Comparison of ENCODE assay signal across 8 cellular contexts in genomic region chr1:24920155-24920925, GRCh38. TPM values are rescaled to one million over a fixed set of nuclear protein-coding genes. Genes with fewer than 3 reads are reported as not detected.
A peak's percentile ranks its signal among the peaks of the same experiment; 100 is the strongest.
DNase-seq lines count a peak whose midpoint lies in the region; ATAC-seq and TF ChIP-seq lines count a peak whose summit lies in the region.

No MANE protein-coding gene starts in this region.

- H3K9me2 ChIP-seq in MM.1S (replicated peaks; ENCODE audit: insufficient read depth, low read length) = no peaks in the 10 kb centered on the region

- H3K4me1 ChIP-seq in mesenchymal stem cell (ENCODE audit: control insufficient read depth, insufficient read depth, low read depth, low read length) = peaks cover 9% of the 10 kb centered on the region
- no peaks in the 10 kb centered on the region for H3K4me1 ChIP-seq in aorta (ENCODE audit: control insufficient read depth in 1 of 2, insufficient read depth in 2 of 2, low read length in 2 of 2)
- 0 out of 2 replicates have a peak, but pooled peaks cover 3% of the 10 kb centered on the region for H3K4me1 ChIP-seq in MM.1S (ENCODE audit: low read length)

- H3K9me3 ChIP-seq in mesenchymal stem cell (ENCODE audit: control insufficient read depth, low read length) (no peaks in the 10 kb centered on the region), aorta (ENCODE audit: control insufficient read depth, low read length) (no peaks in the 10 kb centered on the region), MM.1S (replicated peaks; ENCODE audit: insufficient read depth, low read length) (no peaks in the 10 kb centered on the region)

- intact Hi-C loops in aorta (cut with DNase I) = no loop called here

- ATAC-seq in activated CD8-positive, alpha-beta T cell treated with anti-CD3 and anti-CD28 coated beads, Interleukin-2, amount 10 ng/mL, durations not matched to agents 7 days and 5 days = no peak
- ATAC-seq in aorta (ENCODE audit: low FRiP score) = no peak

- peak overlapping the region in 1 of 2 experiments; percentile 71 for H3K4me3 ChIP-seq in mesenchymal stem cell (ENCODE audit: insufficient read depth in 1 of 2, low read depth in 1 of 2, low read length in 2 of 2)
- no peak overlapping the region for H3K4me3 ChIP-seq in aorta (ENCODE audit: low read length in 2 of 2)
- H3K4me3 ChIP-seq in MM.1S (ENCODE audit: low read length) = no peak overlapping the region

- no peak overlapping the region for H2BK5ac ChIP-seq in mesenchymal stem cell (ENCODE audit: low read depth, low read length, poor library complexity, severe bottlenecking)

- H2AK5ac ChIP-seq in mesenchymal stem cell (ENCODE audit: low read length, severe bottlenecking) = no peak overlapping the region

- H3K23ac ChIP-seq in mesenchymal stem cell (ENCODE audit: low read length in 2 of 2) = no peak overlapping the region

- H3K27me3 Mint-ChIP-seq in activated CD8-positive, alpha-beta T cell treated with anti-CD3 and anti-CD28 coated beads, Interleukin-2, amount 10 ng/mL, durations not matched to agents 7 days and 5 days (ENCODE audit: low read depth) = no peaks in the 10 kb centered on the region

- H3K4me2 ChIP-seq in mesenchymal stem cell (ENCODE audit: low read length, poor library complexity, severe bottlenecking) (no peak overlapping the region), MM.1S (ENCODE audit: low read depth, low read length) (no peak overlapping the region)

- peaks cover 95% of the 10 kb centered on the region for H3K4me1 Mint-ChIP-seq in activated CD8-positive, alpha-beta T cell treated with anti-CD3 and anti-CD28 coated beads, Interleukin-2, amount 10 ng/mL, durations not matched to agents 7 days and 5 days (ENCODE audit: low read depth)

- no peak overlapping the region for H4K8ac ChIP-seq in mesenchymal stem cell (ENCODE audit: low read length)

- no peak overlapping the region for H4K91ac ChIP-seq in mesenchymal stem cell (ENCODE audit: low read length)

- no peak overlapping the region for H3K14ac ChIP-seq in mesenchymal stem cell (ENCODE audit: low read length in 2 of 2)

- 93% methylated on average over 16 of the region's 19 CpGs for WGBS in mesenchymal stem cell
- WGBS in aorta, 2 donors = 31 to 34% methylated on average over 19 of the region's 19 CpGs

- no peak for TF ChIP-seq CTCF in MM.1S (IDR thresholded peaks at IDR 0.05; ENCODE audit: low read length)

- H2BK120ac ChIP-seq in mesenchymal stem cell (ENCODE audit: low read depth, low read length) = no peak overlapping the region

- H4K20me1 ChIP-seq in MM.1S (ENCODE audit: insufficient read depth, low read length) = peaks cover 6% of the 10 kb centered on the region

- peak overlapping the region; percentile 39 for H3K27ac Mint-ChIP-seq in activated CD8-positive, alpha-beta T cell treated with anti-CD3 and anti-CD28 coated beads, Interleukin-2, amount 10 ng/mL, durations not matched to agents 7 days and 5 days

- no peaks in the 10 kb centered on the region for H3K36me3 ChIP-seq in mesenchymal stem cell (ENCODE audit: control insufficient read depth in 1 of 2, insufficient read depth in 2 of 2, low read depth in 1 of 2, low read length in 2 of 2)
- H3K36me3 ChIP-seq in aorta (ENCODE audit: control insufficient read depth in 1 of 2, insufficient read depth in 2 of 2, low read length in 1 of 2) = no peaks in the 10 kb centered on the region
- H3K36me3 ChIP-seq in MM.1S (replicated peaks; ENCODE audit: insufficient read depth, low read length) = no peaks in the 10 kb centered on the region; the same call in 1 of the 2 replicates

- 0 out of 2 replicates have a peak, but pooled peaks cover 5% of the 10 kb centered on the region for H3F3A ChIP-seq in MM.1S (ENCODE audit: insufficient read depth, low read length)

- peaks cover 82% of the 10 kb centered on the region for H3K79me2 ChIP-seq in MM.1S (ENCODE audit: low read length)

- H3K4me3 Mint-ChIP-seq in activated CD8-positive, alpha-beta T cell treated with anti-CD3 and anti-CD28 coated beads, Interleukin-2, amount 10 ng/mL, durations not matched to agents 7 days and 5 days = no peak overlapping the region

- CTCF ChIA-PET in activated CD8-positive, alpha-beta T cell treated with anti-CD3 and anti-CD28 coated beads, Interleukin-2, amount 10 ng/mL, durations not matched to agents 7 days and 5 days (lab: Charles Lee) = interaction anchor here (1.0 kb wide), 1 partner anchor 12 kb away, joined by 3 read pairs; no protein-coding TSS in a partner anchor

- H2BK15ac ChIP-seq in mesenchymal stem cell (ENCODE audit: low read depth, poor library complexity, severe bottlenecking) = no peak overlapping the region

- peak; percentile 49 for DNase-seq in stimulated activated CD4-positive, alpha-beta T cell treated with anti-CD3 and anti-CD28 coated beads, Interleukin-12 subunit alpha, Interleukin-12 subunit beta, amount 100 ng/mL, for 4 hours
- DNase-seq in stimulated activated CD4-positive, alpha-beta T cell treated with anti-CD3 and anti-CD28 coated beads, Interleukin-2, amount 100 ng/mL, for 48 hours = no peak
- no peak for DNase-seq in activated CD8-positive, alpha-beta T cell treated with anti-CD3 and anti-CD28 coated beads, Interleukin-2, amount 10 ng/mL, durations not matched to agents 7 days and 5 days
- DNase-seq in mesenchymal stem cell (no peak), aorta (peak; percentile 73 to 86), NCI-H2107 treated with DMSO at 0.1 percent for 48 hours (lab: John Stamatoyannopoulos, UW; ENCODE audit: unreplicated experiment) (no peak), DMS153 treated with DMSO at 0.1 percent for 48 hours (lab: John Stamatoyannopoulos, UW; ENCODE audit: unreplicated experiment) (no peak), MM.1S (no peak)

- H3K27me3 ChIP-seq in mesenchymal stem cell (ENCODE audit: control insufficient read depth in 1 of 2, insufficient read depth in 1 of 2, low read length in 2 of 2) = peaks cover 44 to 66% of the 10 kb centered on the region in 2 experiments
- no peaks in the 10 kb centered on the region for H3K27me3 ChIP-seq in aorta (ENCODE audit: control insufficient read depth in 1 of 2, insufficient read depth in 2 of 2, low read length in 1 of 2)
- H3K27me3 ChIP-seq in MM.1S (replicated peaks; ENCODE audit: insufficient read depth, low read length) = no peaks in the 10 kb centered on the region

- no peaks in the 10 kb centered on the region for H3K79me1 ChIP-seq in mesenchymal stem cell (replicated peaks; ENCODE audit: low read length, poor library complexity, severe bottlenecking)

- H2AFZ ChIP-seq in mesenchymal stem cell (ENCODE audit: low read depth, low read length) (no peak overlapping the region), MM.1S (ENCODE audit: low read length) (no peak overlapping the region)

- H3K27ac ChIP-seq in mesenchymal stem cell (ENCODE audit: low read length, poor library complexity, severe bottlenecking) = no peak overlapping the region
- no peak overlapping the region for H3K27ac ChIP-seq in aorta (ENCODE audit: low read depth in 1 of 2, low read length in 2 of 2)
- H3K27ac ChIP-seq in MM.1S (ENCODE audit: low read length) = no peak overlapping the region

- H2BK12ac ChIP-seq in mesenchymal stem cell (ENCODE audit: low read length in 2 of 2) = no peak overlapping the region

- H3K36me3 Mint-ChIP-seq in activated CD8-positive, alpha-beta T cell treated with anti-CD3 and anti-CD28 coated beads, Interleukin-2, amount 10 ng/mL, durations not matched to agents 7 days and 5 days (ENCODE audit: low read depth) = peaks cover 90% of the 10 kb centered on the region

- peak overlapping the region; percentile 70 for H3K9ac ChIP-seq in mesenchymal stem cell (ENCODE audit: low read length)
- no peak overlapping the region for H3K9ac ChIP-seq in MM.1S (ENCODE audit: low read length)

- no peaks in the 10 kb centered on the region for H3K9me3 Mint-ChIP-seq in activated CD8-positive, alpha-beta T cell treated with anti-CD3 and anti-CD28 coated beads, Interleukin-2, amount 10 ng/mL, durations not matched to agents 7 days and 5 days (ENCODE audit: insufficient read depth)

- H3K18ac ChIP-seq in mesenchymal stem cell (ENCODE audit: low read depth in 1 of 2, low read length in 2 of 2) = no peak overlapping the region

- no peak overlapping the region for H3K4ac ChIP-seq in mesenchymal stem cell (ENCODE audit: low read depth in 1 of 2, low read length in 2 of 2)

- POLR2A ChIA-PET in activated CD8-positive, alpha-beta T cell treated with anti-CD3 and anti-CD28 coated beads, Interleukin-2, amount 10 ng/mL, durations not matched to agents 7 days and 5 days (lab: Charles Lee) = interaction anchor here (0.6 to 1.4 kb wide), 2 partner anchors 32 to 312 kb away, joined by 3 to 6 read pairs; no protein-coding TSS in a partner anchor

RNA-seq across cellular contexts. Expression of gene RUNX3, which starts 9.7 kb away (rescaled TPM):
- total RNA-seq in activated CD8-positive, alpha-beta T cell treated with anti-CD3 and anti-CD28 coated beads, Interleukin-2, amount 10 ng/mL, durations not matched to agents 7 days and 5 days = 100 to 1,000 TPM; 144 to 147 TPM
- polyA plus RNA-seq in mesenchymal stem cell (2013, experiment 1 of 2) = 0.25 TPM
- 0.33 TPM for polyA plus RNA-seq in mesenchymal stem cell (2013, experiment 2 of 2)
- total RNA-seq in aorta = 1 to 10 TPM; 2.9 to 4.4 TPM
- 1 to 10 TPM; 1.1 to 1.3 TPM for polyA plus RNA-seq in aorta

Comparison
In these comparisons a context has a peak if more than half of its experiments do, and no peak if none do; other contexts are left out.
1. DNase-seq: peak in stimulated activated CD4-positive, alpha-beta T cell treated with anti-CD3 and anti-CD28 coated beads, Interleukin-12 subunit alpha, Interleukin-12 subunit beta, amount 100 ng/mL, for 4 hours (single experiment) and aorta (2 of 2); none in stimulated activated CD4-positive, alpha-beta T cell treated with anti-CD3 and anti-CD28 coated beads, Interleukin-2, amount 100 ng/mL, for 48 hours (0 of 2), activated CD8-positive, alpha-beta T cell treated with anti-CD3 and anti-CD28 coated beads, Interleukin-2, amount 10 ng/mL, durations not matched to agents 7 days and 5 days (single experiment), mesenchymal stem cell (single experiment), NCI-H2107 treated with DMSO at 0.1 percent for 48 hours (single experiment), DMS153 treated with DMSO at 0.1 percent for 48 hours (single experiment) and MM.1S (single experiment).
2. RNA of gene RUNX3, which starts 9.7 kb away (total RNA-seq): 144 to 147 TPM in activated CD8-positive, alpha-beta T cell treated with anti-CD3 and anti-CD28 coated beads, Interleukin-2, amount 10 ng/mL, durations not matched to agents 7 days and 5 days; 2.9 to 4.4 TPM in aorta; every median in the first group is over 10 times any median in the second.